Comparison of ENCODE assay signal across 1 cellular context in genomic region chr17:46170609-46171432, GRCh38.
TF ChIP-seq lines count a peak whose summit lies in the region.

No MANE protein-coding gene starts in this region.

TF ChIP-seq in H1, 55 proteins besides CTCF, POLR2A, EP300 and RAD21:
- no peak for TF ChIP-seq ATF3 (IDR thresholded peaks at IDR 0.05; ENCODE audit: insufficient read depth, low read depth, low read length)
- peak; percentile 57 for TF ChIP-seq POLR2AphosphoS5 (IDR thresholded peaks at IDR 0.05; ENCODE audit: low read depth, low read length)
- no peak for TF ChIP-seq CEBPB (IDR thresholded peaks at IDR 0.05; ENCODE audit: low read depth, low read length)
